15 cellular contexts compared by ENCODE assay signal in genomic region chr5:79499640-79500273, GRCh38. TPM values are rescaled to one million over a fixed set of nuclear protein-coding genes. Genes with fewer than 3 reads are reported as not detected.
DNase-seq lines count a peak whose midpoint lies in the region; ATAC-seq lines count a peak whose summit lies in the region.
"Had no signal": no experiment of that assay in that cellular context is flagged by ENCODE, and none has a peak within 500 bp of the region (broad histone marks: within the 10 kb centered on the region; RNA-seq: fewer than 3 reads in every experiment).

No MANE protein-coding gene starts in this region.

- peaks cover 4% of the 10 kb centered on the region for H3K27me3 Mint-ChIP-seq in activated T-cell treated with anti-CD3 and anti-CD28 coated beads, Interleukin-2, amount 50 U/mL, for 72 hours (ENCODE audit: low read depth)

- H3K4me3 Mint-ChIP-seq in activated T-cell treated with anti-CD3 and anti-CD28 coated beads, Interleukin-2, amount 50 U/mL, for 72 hours = no peak overlapping the region
- H3K4me3 Mint-ChIP-seq: H9 had no signal

- peaks cover 6% of the 10 kb centered on the region for H3K4me1 ChIP-seq in adipocyte (ENCODE audit: control insufficient read depth, insufficient read depth, low read length)

- DNase-seq in activated T-cell treated with anti-CD3 and anti-CD28 coated beads, Interleukin-2, amount 50 U/mL, for 72 hours = no peak
- DNase-seq in activated T-cell treated with anti-CD3 and anti-CD28 coated beads, Interleukin-2, amount 50 U/mL, for 48 hours = no peak
- peak; percentile 47 for DNase-seq in Jurkat, Clone E6-1 (ENCODE audit: low read depth, low spot score)
- peak; percentile 71 for DNase-seq in adipocyte (ENCODE audit: low read depth)
- DNase-seq in iris pigment epithelial cell (ENCODE audit: low read depth) = peak; percentile 39
- no peak for DNase-seq in iPS-NIHi11 (ENCODE audit: low spot score)
- DNase-seq in midbrain (lab: John Stamatoyannopoulos, UW) = no peak
- DNase-seq: AML-193, DMS79, H9, NCI-H1436, NCI-H1930, NCI-H526 had no signal

- no peak for ATAC-seq in activated T-cell treated with anti-CD3 and anti-CD28 coated beads, Interleukin-2, amount 50 U/mL, for 72 hours (replicated peaks in 1 of 2)
- ATAC-seq in GM21526 (IDR thresholded peaks at IDR 0.05; ENCODE audit: low FRiP score, unreplicated experiment) = no peak

- no peaks in the 10 kb centered on the region for H3K4me1 Mint-ChIP-seq in activated T-cell treated with anti-CD3 and anti-CD28 coated beads, Interleukin-2, amount 50 U/mL, for 72 hours (ENCODE audit: low read depth)

- no peaks in the 10 kb centered on the region for H3K36me3 Mint-ChIP-seq in activated T-cell treated with anti-CD3 and anti-CD28 coated beads, Interleukin-2, amount 50 U/mL, for 72 hours (ENCODE audit: insufficient read depth in 2 of 2)

- no peak overlapping the region for H3K9ac ChIP-seq in adipocyte (ENCODE audit: low read length)

- no peaks in the 10 kb centered on the region for H3K9me3 ChIP-seq in adipocyte (ENCODE audit: control insufficient read depth, low read length)
- H3K9me3 ChIP-seq: SJSA1 had no signal

- H3K36me3 ChIP-seq in adipocyte (ENCODE audit: control insufficient read depth, insufficient read depth, low read length, severe bottlenecking) = no peaks in the 10 kb centered on the region
- H3K36me3 ChIP-seq: SJSA1 had no signal

- no peaks in the 10 kb centered on the region for H3K9me3 Mint-ChIP-seq in activated T-cell treated with anti-CD3 and anti-CD28 coated beads, Interleukin-2, amount 50 U/mL, for 72 hours
- H3K9me3 Mint-ChIP-seq: H9 had no signal

- H3K4me3 ChIP-seq in Jurkat, Clone E6-1 (ENCODE audit: low read length) = no peak overlapping the region
- no peak overlapping the region for H3K4me3 ChIP-seq in adipocyte (ENCODE audit: low read length)
- H3K4me3 ChIP-seq: SJSA1 had no signal

- no peaks in the 10 kb centered on the region for H3K27me3 ChIP-seq in adipocyte (replicated peaks; ENCODE audit: control insufficient read depth, insufficient read depth, low read length)
- H3K27me3 ChIP-seq: SJSA1 had no signal

- peak overlapping the region; percentile 77 for H3K27ac Mint-ChIP-seq in activated T-cell treated with anti-CD3 and anti-CD28 coated beads, Interleukin-2, amount 50 U/mL, for 72 hours

RNA-seq across cellular contexts. Expression of gene HOMER1, which starts 14.2 kb away (rescaled TPM):
- 1 to 10 TPM; 7.3 to 9.7 TPM for total RNA-seq in activated T-cell treated with anti-CD3 and anti-CD28 coated beads, Interleukin-2, amount 50 U/mL, for 72 hours
- 15.6 TPM for polyA plus RNA-seq in Jurkat, Clone E6-1 (2012; ENCODE audit: insufficient read depth, insufficient read length)

Comparison
In these comparisons a context has a peak if more than half of its experiments do, and no peak if none do; other contexts are left out.
1. DNase-seq: peak in Jurkat, Clone E6-1 (single experiment), adipocyte (single experiment) and iris pigment epithelial cell (single experiment); none in activated T-cell treated with anti-CD3 and anti-CD28 coated beads, Interleukin-2, amount 50 U/mL, for 72 hours (0 of 2), activated T-cell treated with anti-CD3 and anti-CD28 coated beads, Interleukin-2, amount 50 U/mL, for 48 hours (0 of 2), iPS-NIHi11 (single experiment) and midbrain (single experiment).